Comparison of ENCODE assay signal across 8 cellular contexts in the genomic region with DNA sequence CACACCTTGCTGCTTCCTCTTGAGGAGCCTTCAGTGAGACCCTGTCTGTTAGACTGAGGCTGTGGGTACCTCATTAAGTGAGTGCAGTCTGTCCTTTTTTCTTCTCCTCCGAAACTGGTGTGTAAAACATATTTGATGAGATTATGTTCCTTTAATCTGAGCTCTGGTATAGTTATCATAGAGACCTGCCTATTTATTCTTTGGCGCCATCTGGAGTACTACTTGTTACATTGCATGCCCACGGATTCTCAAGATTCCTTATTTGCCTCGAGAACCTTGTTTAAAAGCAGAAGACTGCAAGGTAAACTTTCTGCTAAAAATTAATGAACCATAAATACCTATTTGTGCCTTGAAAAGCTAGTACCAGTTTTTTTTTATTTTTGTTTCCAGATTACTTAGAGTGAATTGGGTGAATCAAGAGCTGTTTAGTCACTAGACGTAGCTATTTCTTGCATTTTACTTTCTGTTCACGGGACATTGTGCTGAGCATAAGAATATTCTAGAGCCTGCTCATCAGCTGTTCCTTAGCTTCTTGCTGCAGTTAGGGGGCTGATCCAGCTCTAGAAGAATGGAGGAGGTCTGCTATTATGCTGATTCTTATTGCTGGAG. TPM values are rescaled to one million over a fixed set of nuclear protein-coding genes. Genes with fewer than 3 reads are reported as not detected.
A peak's percentile ranks its signal among the peaks of the same experiment; 100 is the strongest.
DNase-seq lines count a peak whose midpoint lies in the region; ATAC-seq, FAIRE-seq and TF ChIP-seq lines count a peak whose summit lies in the region.

No MANE protein-coding gene starts in this region.

- no peaks in the 10 kb centered on the region for H3K9me3 Mint-ChIP-seq in endothelial cell (ENCODE audit: unreplicated experiment)
- no peaks in the 10 kb centered on the region for H3K9me3 Mint-ChIP-seq in nephron

- H3K27me3 Mint-ChIP-seq in endothelial cell (ENCODE audit: unreplicated experiment) (no peaks in the 10 kb centered on the region), nephron (ENCODE audit: low read depth) (no peaks in the 10 kb centered on the region)

- H3K4me3 Mint-ChIP-seq in endothelial cell (ENCODE audit: unreplicated experiment) (no peak overlapping the region), nephron (no peak overlapping the region)

- H3K27ac Mint-ChIP-seq in endothelial cell (ENCODE audit: unreplicated experiment) = no peak overlapping the region
- peak overlapping the region in 1 of 3 experiments; percentile 25 for H3K27ac Mint-ChIP-seq in nephron

- peak; percentile 77 for FAIRE-seq in RCC 7860 (lab: Jason Lieb, UNC)

- H3K4me1 Mint-ChIP-seq in endothelial cell (ENCODE audit: unreplicated experiment) (peaks cover 11% of the 10 kb centered on the region), nephron (peaks cover under 1% of the 10 kb centered on the region)

- H3K36me3 Mint-ChIP-seq in endothelial cell (ENCODE audit: low read depth, unreplicated experiment) (peaks cover 26% of the 10 kb centered on the region), nephron (ENCODE audit: low read depth) (peaks cover 57% of the 10 kb centered on the region)

- peak; percentile 70 for DNase-seq in NCI-H2107 treated with DMSO at 0.1 percent for 48 hours (lab: John Stamatoyannopoulos, UW; ENCODE audit: unreplicated experiment)
- DNase-seq in NCI-H2107 (lab: John Stamatoyannopoulos, UW) = no peak
- DNase-seq in RCC 7860 (ENCODE audit: low spot score) = peak; percentile 43
- DNase-seq in endothelial cell (ENCODE audit: low spot score) = no peak
- DNase-seq in activated naive CD4-positive, alpha-beta T cell treated with Interleukin-2 at 50 U/mL for 16 hours = no peak

- TF ChIP-seq CTCF in endothelial cell (IDR thresholded peaks at IDR 0.05; ENCODE audit: unreplicated experiment) (peak; percentile 55), nephron (IDR thresholded peaks at IDR 0.05; ENCODE audit: unreplicated experiment in 3 of 3) (peak; percentile 75 to 80 (median 76))

- ATAC-seq in HG03439 (IDR thresholded peaks at IDR 0.05; ENCODE audit: unreplicated experiment) (peak; percentile 55), GM19324 (IDR thresholded peaks at IDR 0.05; ENCODE audit: low FRiP score, unreplicated experiment) (no peak)

RNA-seq across cellular contexts. Expression of a gene that starts 16.9 kb away (rescaled TPM):
- 27.5 TPM for total RNA-seq in endothelial cell (ENCODE audit: unreplicated experiment)

Comparison
In these comparisons a context has a peak if more than half of its experiments do, and no peak if none do; other contexts are left out.
1. DNase-seq: peak in NCI-H2107 treated with DMSO at 0.1 percent for 48 hours (single experiment) and RCC 7860 (single experiment); none in NCI-H2107 (single experiment), endothelial cell (single experiment) and activated naive CD4-positive, alpha-beta T cell treated with Interleukin-2 at 50 U/mL for 16 hours (single experiment).